1 cellular context compared by ENCODE assay signal in the genomic region with DNA sequence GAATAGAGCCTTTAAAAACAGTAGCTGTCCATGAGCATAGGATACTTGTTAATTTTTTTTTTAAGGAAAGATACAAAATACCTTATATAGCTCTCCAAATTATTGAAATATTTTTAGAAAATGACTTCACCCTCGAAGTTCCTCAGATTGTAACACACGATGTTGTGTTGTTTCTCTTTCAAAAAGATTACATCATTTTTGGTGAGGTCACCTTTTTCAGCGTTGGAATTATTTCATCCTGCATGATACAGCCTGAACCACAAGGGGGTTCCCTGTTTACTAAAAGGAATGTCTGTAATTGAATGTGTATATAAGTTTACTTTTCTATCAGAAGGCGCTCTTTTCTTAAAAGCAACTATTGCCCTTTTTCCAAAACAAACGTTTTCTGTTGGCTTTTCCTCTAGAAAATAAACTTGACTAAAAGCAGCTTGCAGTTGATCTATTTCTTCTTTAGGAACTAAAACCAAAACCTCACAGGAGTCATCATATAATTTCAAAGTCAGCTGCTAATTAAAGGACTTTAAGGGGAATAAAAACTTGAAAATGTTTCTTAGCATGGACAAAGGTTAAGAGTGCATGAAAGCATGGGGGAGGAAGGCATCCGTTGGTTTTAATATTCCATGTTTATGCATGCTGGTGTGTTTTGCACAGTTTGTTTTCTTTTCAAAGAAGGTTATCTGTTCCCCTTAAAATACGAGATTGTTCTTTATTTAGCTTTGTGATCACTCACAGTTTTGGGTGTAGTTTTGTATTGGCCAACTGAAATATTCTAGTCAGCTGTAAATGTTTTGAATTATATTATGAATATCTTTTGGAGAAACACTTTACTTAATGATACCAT.
A peak's percentile ranks its signal among the peaks of the same experiment; 100 is the strongest.
TF ChIP-seq lines count a peak whose summit lies in the region.

No MANE protein-coding gene starts in this region.

TF ChIP-seq in HEK293, 187 proteins besides CTCF, POLR2A, EP300 and RAD21 (continued from another document):
- TF ChIP-seq, protein P1, sequence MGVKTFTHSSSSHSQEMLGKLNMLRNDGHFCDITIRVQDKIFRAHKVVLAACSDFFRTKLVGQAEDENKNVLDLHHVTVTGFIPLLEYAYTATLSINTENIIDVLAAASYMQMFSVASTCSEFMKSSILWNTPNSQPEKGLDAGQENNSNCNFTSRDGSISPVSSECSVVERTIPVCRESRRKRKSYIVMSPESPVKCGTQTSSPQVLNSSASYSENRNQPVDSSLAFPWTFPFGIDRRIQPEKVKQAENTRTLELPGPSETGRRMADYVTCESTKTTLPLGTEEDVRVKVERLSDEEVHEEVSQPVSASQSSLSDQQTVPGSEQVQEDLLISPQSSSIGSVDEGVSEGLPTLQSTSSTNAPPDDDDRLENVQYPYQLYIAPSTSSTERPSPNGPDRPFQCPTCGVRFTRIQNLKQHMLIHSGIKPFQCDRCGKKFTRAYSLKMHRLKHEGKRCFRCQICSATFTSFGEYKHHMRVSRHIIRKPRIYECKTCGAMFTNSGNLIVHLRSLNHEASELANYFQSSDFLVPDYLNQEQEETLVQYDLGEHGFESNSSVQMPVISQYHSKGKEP (tag by site-specific recombination; IDR thresholded peaks at IDR 0.05) = peak; percentile 59; the same call in 1 of the 2 replicates
- TF ChIP-seq ZNF629 (tag by site-specific recombination; IDR thresholded peaks at IDR 0.05) (peak; percentile 92), ZNF184 (tag by site-specific recombination; IDR thresholded peaks at IDR 0.05) (peak; percentile 79), GLIS2 (tag by site-specific recombination; IDR thresholded peaks at IDR 0.05) (no peak), ZNF174 (tag by site-specific recombination; IDR thresholded peaks at IDR 0.05) (no peak), ZNF843 (tag by site-specific recombination; IDR thresholded peaks at IDR 0.05) (0 out of 2 replicates have a peak, but pooled peaks have one; percentile 22), ZNF248 (tag by site-specific recombination; IDR thresholded peaks at IDR 0.05) (no peak), ZNF626 (tag by site-specific recombination; IDR thresholded peaks at IDR 0.05) (0 out of 2 replicates have a peak, but pooled peaks have one; percentile 7), ZNF558 (tag by site-specific recombination; IDR thresholded peaks at IDR 0.05) (peak; percentile 78; the same call in 1 of the 2 replicates), MYNN (tag by site-specific recombination; IDR thresholded peaks at IDR 0.05; ENCODE audit: borderline replicate concordance) (no peak), ZNF324 (tag by site-specific recombination; IDR thresholded peaks at IDR 0.05) (peak; percentile 64; the same call in 1 of the 2 replicates), ZXDB (tag by site-specific recombination; IDR thresholded peaks at IDR 0.05) (0 out of 2 replicates have a peak, but pooled peaks have one; percentile 27), ZNF362 (tag by site-specific recombination; IDR thresholded peaks at IDR 0.05) (peak; percentile 69; the same call in 1 of the 2 replicates), ZNF37A (tag by site-specific recombination; IDR thresholded peaks at IDR 0.05) (no peak), ZBTB17 (tag by site-specific recombination; IDR thresholded peaks at IDR 0.05) (no peak; the same call in none of the 2 replicates), ZBTB21 (tag by site-specific recombination; IDR thresholded peaks at IDR 0.05) (peak; percentile 62), ZNF391 (tag by site-specific recombination; IDR thresholded peaks at IDR 0.05; ENCODE audit: borderline replicate concordance, low read depth) (no peak), ZNF549 (tag by site-specific recombination; IDR thresholded peaks at IDR 0.05) (no peak), ZNF416 (tag by site-specific recombination; IDR thresholded peaks at IDR 0.05) (no peak), ZNF530 (tag by site-specific recombination; IDR thresholded peaks at IDR 0.05; ENCODE audit: low read depth) (no peak), ZNF280C (tag by site-specific recombination; IDR thresholded peaks at IDR 0.05) (no peak), ZNF394 (tag by site-specific recombination; IDR thresholded peaks at IDR 0.05; ENCODE audit: borderline replicate concordance) (0 out of 2 replicates have a peak, but pooled peaks have one; percentile 36), ZNF555 (tag by site-specific recombination; conservative IDR thresholded peaks at IDR 0.05) (no peak)
- TF ChIP-seq, protein P2, sequence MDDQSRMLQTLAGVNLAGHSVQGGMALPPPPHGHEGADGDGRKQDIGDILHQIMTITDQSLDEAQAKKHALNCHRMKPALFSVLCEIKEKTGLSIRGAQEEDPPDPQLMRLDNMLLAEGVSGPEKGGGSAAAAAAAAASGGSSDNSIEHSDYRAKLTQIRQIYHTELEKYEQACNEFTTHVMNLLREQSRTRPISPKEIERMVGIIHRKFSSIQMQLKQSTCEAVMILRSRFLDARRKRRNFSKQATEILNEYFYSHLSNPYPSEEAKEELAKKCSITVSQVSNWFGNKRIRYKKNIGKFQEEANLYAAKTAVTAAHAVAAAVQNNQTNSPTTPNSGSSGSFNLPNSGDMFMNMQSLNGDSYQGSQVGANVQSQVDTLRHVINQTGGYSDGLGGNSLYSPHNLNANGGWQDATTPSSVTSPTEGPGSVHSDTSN (CRISPR knock-in tag; IDR thresholded peaks at IDR 0.05) = no peak
